In the genomic region with DNA sequence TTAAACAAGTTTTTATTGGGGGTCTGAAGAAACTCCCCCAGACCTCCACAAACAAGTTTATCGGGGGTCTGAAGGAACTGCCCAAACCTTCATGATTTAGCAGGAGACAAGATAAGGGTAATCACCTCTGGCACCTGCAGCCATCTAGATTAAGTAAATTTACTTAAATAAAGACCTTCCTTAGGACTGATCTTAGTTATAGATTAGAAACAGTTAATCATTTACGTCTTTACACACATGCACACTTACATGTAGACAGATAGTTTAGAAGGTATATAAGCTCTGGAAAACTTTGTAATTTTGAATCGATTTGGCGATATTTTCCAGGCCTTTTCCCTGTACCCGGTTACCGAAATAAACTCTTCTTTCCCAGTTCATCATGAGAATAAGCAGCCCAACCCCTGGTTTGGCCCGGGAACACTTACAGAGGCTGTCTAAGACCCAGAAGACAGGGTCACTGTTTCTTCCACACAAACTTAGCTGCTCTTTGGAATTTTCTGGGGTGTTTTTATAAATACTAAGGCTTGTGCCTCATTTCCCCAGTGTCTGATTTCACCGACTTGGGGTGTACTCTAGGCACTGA, we compare ENCODE assay signal across 8 cellular contexts. TPM values are rescaled to one million over a fixed set of nuclear protein-coding genes. Genes with fewer than 3 reads are reported as not detected.
DNase-seq lines count a peak whose midpoint lies in the region; ATAC-seq and TF ChIP-seq lines count a peak whose summit lies in the region.

No MANE protein-coding gene starts in this region.

- POLR2A ChIA-PET in HCT116 (lab: Charles Lee): interaction anchor here (1.2 to 1.3 kb wide), 4 partner anchors 15 to 93 kb away, joined by 3 to 9 read pairs (median 4); partner anchors contain the start of gene MBD1

- BruUV-seq in HCT116 (replicated peaks; lab: Mats Ljungman, UMichigan): TSS peak; percentile 82

- H3K27ac ChIP-seq in HCT116 (ENCODE audit: low read depth, low read length): peak overlapping the region; percentile 56
- peak overlapping the region; percentile 81 for H3K27ac ChIP-seq in right cardiac atrium (ENCODE audit: low read length)
- peak overlapping the region in 19 of 21 experiments; percentile 29 to 80 (median 71) for H3K27ac ChIP-seq in skin epidermis

- H3K27me3 Mint-ChIP-seq in activated T-helper 1 cell treated with anti-CD3 and anti-CD28 coated beads, Interleukin-12 subunit alpha, Interleukin-12 subunit beta, Interleukin-2, Interleukin-4 antibody, amounts not matched to agents 30 ng/mL and 10 ng/mL and 1 ng/mL, durations not matched to agents 14 hours and 24 hours and 36 hours (ENCODE audit: insufficient read depth): peaks cover 4% of the 10 kb centered on the region

- no peak for TF ChIP-seq POLR2A in HCT116 (IDR thresholded peaks at IDR 0.05; ENCODE audit: borderline replicate concordance, extremely low read depth, insufficient read depth, insufficient read length)

- 79% methylated on average over 8 of the region's 8 CpGs for WGBS in right cardiac atrium

- no peak for TF ChIP-seq CTCF in HCT116 (IDR thresholded peaks at IDR 0.05 in 2 of 3, conservative IDR thresholded peaks at IDR 0.05 in 1 of 3; ENCODE audit: borderline replicate concordance in 1 of 3, insufficient read depth in 1 of 3, low read depth in 2 of 3, low read length in 2 of 3)

- H3K79me2 ChIP-seq in HCT116 (ENCODE audit: insufficient read depth, low read length): peaks cover 24% of the 10 kb centered on the region

- H3K9me3 ChIP-seq in HCT116 (ENCODE audit: control insufficient read depth in 1 of 2, insufficient read depth in 1 of 2, low read depth in 1 of 2, low read length in 2 of 2): peaks cover 0 to 8% of the 10 kb centered on the region in 2 experiments; a peak in 2 of 4 replicates
- no peaks in the 10 kb centered on the region for H3K9me3 ChIP-seq in right cardiac atrium (ENCODE audit: control insufficient read depth, low read length)

- no peak overlapping the region for H2AFZ ChIP-seq in HCT116 (ENCODE audit: low read depth, low read length, poor library complexity, severe bottlenecking)

- CTCF ChIA-PET in HCT116 (lab: Charles Lee): interaction anchor here (1.5 kb wide), 1 partner anchor 17 kb away, joined by 8 read pairs; no protein-coding TSS in a partner anchor

- H3K4me3 ChIP-seq in HCT116 (replicated peaks in 1 of 2; ENCODE audit: low read depth in 1 of 2, low read length in 2 of 2) (peak overlapping the region; percentile 82 to 92), right cardiac atrium (ENCODE audit: low read length) (peak overlapping the region; percentile 21), skin epidermis (peak overlapping the region; percentile 36 to 67 (median 47))

- H4K20me1 ChIP-seq in HCT116 (ENCODE audit: insufficient read depth): no peaks in the 10 kb centered on the region

- H3K27ac Mint-ChIP-seq in activated T-helper 1 cell treated with anti-CD3 and anti-CD28 coated beads, Interleukin-12 subunit alpha, Interleukin-12 subunit beta, Interleukin-2, Interleukin-4 antibody, amounts not matched to agents 30 ng/mL and 10 ng/mL and 1 ng/mL, durations not matched to agents 14 hours and 24 hours and 36 hours: peak overlapping the region; percentile 81

- H3K9me3 Mint-ChIP-seq in activated T-helper 1 cell treated with anti-CD3 and anti-CD28 coated beads, Interleukin-12 subunit alpha, Interleukin-12 subunit beta, Interleukin-2, Interleukin-4 antibody, amounts not matched to agents 30 ng/mL and 10 ng/mL and 1 ng/mL, durations not matched to agents 14 hours and 24 hours and 36 hours: peaks cover 18% of the 10 kb centered on the region

- peaks cover 0 to 23% of the 10 kb centered on the region in 2 experiments; a peak in 2 of 4 replicates for H3K4me1 ChIP-seq in HCT116 (ENCODE audit: control insufficient read depth in 1 of 2, insufficient read depth in 2 of 2, low read length in 2 of 2)
- no peaks in the 10 kb centered on the region for H3K4me1 ChIP-seq in right cardiac atrium (ENCODE audit: control insufficient read depth, insufficient read depth, low read length)

- peak overlapping the region; percentile 86 for H3K9ac ChIP-seq in HCT116 (ENCODE audit: low read length)

- H3K4me2 ChIP-seq in HCT116 (ENCODE audit: low read length): peak overlapping the region; percentile 79

- H3K4me3 Mint-ChIP-seq in activated T-helper 1 cell treated with anti-CD3 and anti-CD28 coated beads, Interleukin-12 subunit alpha, Interleukin-12 subunit beta, Interleukin-2, Interleukin-4 antibody, amounts not matched to agents 30 ng/mL and 10 ng/mL and 1 ng/mL, durations not matched to agents 14 hours and 24 hours and 36 hours: peak overlapping the region; percentile 91

- DNase-seq in HCT116 (ENCODE audit: low read depth, low spot score): no peak
- DNase-seq in activated T-helper 1 cell treated with anti-CD3 and anti-CD28 coated beads, Interleukin-12 subunit alpha, Interleukin-12 subunit beta, Interleukin-2, Interleukin-4 antibody, amounts not matched to agents 30 ng/mL and 10 ng/mL and 1 ng/mL, durations not matched to agents 14 hours and 24 hours and 36 hours (ENCODE audit: low spot score): no peak
- DNase-seq in right cardiac atrium: no peak
- no peak for DNase-seq in C1 segment of cervical spinal cord (lab: John Stamatoyannopoulos, UW)
- no peak for DNase-seq in NCI-H2029 (lab: John Stamatoyannopoulos, UW)
- no peak for DNase-seq in AG20443 (ENCODE audit: low spot score)

- ATAC-seq in HCT116 (no peak), right cardiac atrium (peak in 1 of 2 donors; percentile 16), GM19324 (IDR thresholded peaks at IDR 0.05; ENCODE audit: low FRiP score, unreplicated experiment) (no peak)

- H3K4me1 Mint-ChIP-seq in activated T-helper 1 cell treated with anti-CD3 and anti-CD28 coated beads, Interleukin-12 subunit alpha, Interleukin-12 subunit beta, Interleukin-2, Interleukin-4 antibody, amounts not matched to agents 30 ng/mL and 10 ng/mL and 1 ng/mL, durations not matched to agents 14 hours and 24 hours and 36 hours (ENCODE audit: low read depth): peaks cover 23% of the 10 kb centered on the region

- RAD21 ChIA-PET in HCT116 (lab: Charles Lee; ENCODE audit: low non-redundant PET in 1 of 2, low total read pairs in 2 of 2, uncharacterized antibody in 2 of 2, unreplicated experiment in 2 of 2): no interaction called here

- TF ChIP-seq RAD21 in HCT116 (IDR thresholded peaks at IDR 0.05; ENCODE audit: low read depth): no peak

- H3K36me3 Mint-ChIP-seq in activated T-helper 1 cell treated with anti-CD3 and anti-CD28 coated beads, Interleukin-12 subunit alpha, Interleukin-12 subunit beta, Interleukin-2, Interleukin-4 antibody, amounts not matched to agents 30 ng/mL and 10 ng/mL and 1 ng/mL, durations not matched to agents 14 hours and 24 hours and 36 hours (ENCODE audit: low read depth): peaks cover 6% of the 10 kb centered on the region

- H3K27me3 ChIP-seq in HCT116 (ENCODE audit: insufficient read depth, low read length): no peaks in the 10 kb centered on the region
- no peaks in the 10 kb centered on the region for H3K27me3 ChIP-seq in right cardiac atrium (ENCODE audit: control insufficient read depth, insufficient read depth)

- H3K9me2 ChIP-seq in HCT116 (ENCODE audit: insufficient read depth): no peaks in the 10 kb centered on the region

- intact Hi-C loops in HCT116 (cut with micrococcal nuclease) (loop anchor here (5.0 kb wide), 1 partner anchor 87 kb away; the partner anchor contains the start of gene CXXC1), right cardiac atrium (cut with DNase I) (no loop called here)
- intact Hi-C loops in activated T-helper 1 cell treated with anti-CD3 and anti-CD28 coated beads, Interleukin-12 subunit alpha, Interleukin-12 subunit beta, Interleukin-2, Interleukin-4 antibody, amounts not matched to agents 30 ng/mL and 10 ng/mL and 1 ng/mL, durations not matched to agents 14 hours and 24 hours and 36 hours (cut with micrococcal nuclease): loop anchor here (1.0 to 10.0 kb wide), 4 partner anchors 67 to 879 kb away; partner anchors contain the start of genes MBD1 and RPL17

- peaks cover 0 to 6% of the 10 kb centered on the region in 2 experiments; a peak in 1 of 4 replicates for H3K36me3 ChIP-seq in HCT116 (ENCODE audit: control insufficient read depth in 1 of 2, insufficient read depth in 2 of 2, low read length in 2 of 2)

TF ChIP-seq in HCT116, 20 proteins besides CTCF, POLR2A, EP300 and RAD21 (continues in another document):
- TF ChIP-seq ZNF274 (IDR thresholded peaks at IDR 0.05; ENCODE audit: low read depth, low read length) (no peak), TCF7L2 (IDR thresholded peaks at IDR 0.05; ENCODE audit: borderline replicate concordance, extremely low read depth, insufficient read depth, insufficient read length) (no peak), SRF (IDR thresholded peaks at IDR 0.05; ENCODE audit: low read depth) (no peak), POLR2AphosphoS5 (IDR thresholded peaks at IDR 0.05; ENCODE audit: low read depth, low read length) (no peak), REST (IDR thresholded peaks at IDR 0.05; ENCODE audit: low read depth) (no peak)

RNA-seq across cellular contexts. Expression of gene SKA1, which starts 0.6 kb away (rescaled TPM):
- total RNA-seq in HCT116 (2021; ENCODE audit: unreplicated experiment): 34.5 TPM
- polyA plus RNA-seq in HCT116 (2012): 13.5 and 21.1 TPM in 2 replicates
- total RNA-seq in activated T-helper 1 cell treated with anti-CD3 and anti-CD28 coated beads, Interleukin-12 subunit alpha, Interleukin-12 subunit beta, Interleukin-2, Interleukin-4 antibody, amounts not matched to agents 30 ng/mL and 10 ng/mL and 1 ng/mL, durations not matched to agents 14 hours and 24 hours and 36 hours: 20.7 and 23.3 TPM in 2 replicates
- under 1 TPM; 0.11 to 0.49 (median 0.28) TPM for total RNA-seq in right cardiac atrium
- polyA plus RNA-seq in right cardiac atrium: 0.14 TPM

Comparison
In these comparisons a context has a peak if more than half of its experiments do, and no peak if none do; other contexts are left out.
1. H3K4me3 ChIP-seq: peak in every context shown above with its lines; median percentile 87 in HCT116; 47 in skin epidermis; 21 in right cardiac atrium.
2. RNA of gene SKA1, which starts 0.6 kb away (total RNA-seq): 34.5 TPM in HCT116 (single experiment) and 20.7 to 23.3 TPM in activated T-helper 1 cell treated with anti-CD3 and anti-CD28 coated beads, Interleukin-12 subunit alpha, Interleukin-12 subunit beta, Interleukin-2, Interleukin-4 antibody, amounts not matched to agents 30 ng/mL and 10 ng/mL and 1 ng/mL, durations not matched to agents 14 hours and 24 hours and 36 hours; 0.11 to 0.49 TPM in right cardiac atrium; every median in the first group is over 10 times any median in the second.
3. intact Hi-C loops: an anchor here in HCT116 (5.0 kb wide) and activated T-helper 1 cell treated with anti-CD3 and anti-CD28 coated beads, Interleukin-12 subunit alpha, Interleukin-12 subunit beta, Interleukin-2, Interleukin-4 antibody, amounts not matched to agents 30 ng/mL and 10 ng/mL and 1 ng/mL, durations not matched to agents 14 hours and 24 hours and 36 hours (1.0 to 10.0 kb wide); none called in right cardiac atrium.
4. Peak in every context shown above with its lines, with median percentiles within 50 percentile points of each other: H3K27ac ChIP-seq.